8 cellular contexts compared by ENCODE assay signal in genomic region chr5:150410524-150411244, GRCh38. TPM values are rescaled to one million over a fixed set of nuclear protein-coding genes. Genes with fewer than 3 reads are reported as not detected.
DNase-seq lines count a peak whose midpoint lies in the region; ATAC-seq, FAIRE-seq and TF ChIP-seq lines count a peak whose summit lies in the region.

No MANE protein-coding gene starts in this region.

- in situ Hi-C loops in Caki2 (cut with HindIII; ENCODE audit: low pct_unique_long_range_greater_than_20kb, low sequenced_read_pairs) = no loop called here

- peaks cover 78% of the 10 kb centered on the region for H3K79me2 ChIP-seq in OCI-LY3 (ENCODE audit: low read length)

- peak overlapping the region; percentile 100 for H3K27ac ChIP-seq in OCI-LY3 (ENCODE audit: low read length)
- H3K27ac ChIP-seq in neutrophil = peak overlapping the region; percentile 96

- no peak for TF ChIP-seq CTCF in OCI-LY3 (IDR thresholded peaks at IDR 0.05; ENCODE audit: low read depth, low read length)
- no peak for TF ChIP-seq CTCF in neutrophil (IDR thresholded peaks at IDR 0.05)

- peaks cover 64% of the 10 kb centered on the region for H4K20me1 ChIP-seq in OCI-LY3 (ENCODE audit: insufficient read depth, low read length)

- FAIRE-seq in HTR-8/SVneo (lab: Jason Lieb, UNC) (no peak), frontal cortex (lab: Jason Lieb, UNC) (peak; percentile 36)

- H3K9ac ChIP-seq in OCI-LY3 (ENCODE audit: low read length) = peak overlapping the region; percentile 100

- H3K4me3 ChIP-seq in OCI-LY3 (ENCODE audit: low read length) = peak overlapping the region; percentile 100
- peak overlapping the region; percentile 78 to 95 for H3K4me3 ChIP-seq in neutrophil (ENCODE audit: low read depth in 1 of 2, low read length in 1 of 2)

- peak overlapping the region; percentile 100 for H3K4me2 ChIP-seq in OCI-LY3 (ENCODE audit: low read length)

- H3K9me3 ChIP-seq in OCI-LY3 (ENCODE audit: insufficient read depth, low read length) (no peaks in the 10 kb centered on the region), neutrophil (no peaks in the 10 kb centered on the region)

- DNase-seq in Caki2 (ENCODE audit: low read depth) (peak; percentile 69), HTR-8/SVneo (ENCODE audit: insufficient read length, low spot score) (peak; percentile 77), frontal cortex (ENCODE audit: low spot score in 2 of 2) (peak; percentile 59 to 81)
- DNase-seq in activated naive CD4-positive, alpha-beta T cell treated with Interleukin-2 at 50 U/mL for 16 hours = peak; percentile 50

- H2AFZ ChIP-seq in OCI-LY3 (ENCODE audit: low read depth, low read length) = no peak overlapping the region

- ATAC-seq in HG03439 (IDR thresholded peaks at IDR 0.05; ENCODE audit: unreplicated experiment) (no peak), GM18520 (IDR thresholded peaks at IDR 0.05; ENCODE audit: unreplicated experiment) (no peak)

- H3K4me1 ChIP-seq in OCI-LY3 (ENCODE audit: low read length) (peaks cover 45% of the 10 kb centered on the region), neutrophil (ENCODE audit: control insufficient read depth in 1 of 2, insufficient read depth in 1 of 2, low read depth in 1 of 2, low read length in 1 of 2) (peaks cover 37 to 38% of the 10 kb centered on the region in 2 experiments)

- H3K27me3 ChIP-seq in OCI-LY3 (ENCODE audit: low read depth, low read length) (no peaks in the 10 kb centered on the region), neutrophil (no peaks in the 10 kb centered on the region)

- H3K36me3 ChIP-seq in OCI-LY3 (replicated peaks; ENCODE audit: low read depth, low read length) (peaks cover 58% of the 10 kb centered on the region), neutrophil (peaks cover 18% of the 10 kb centered on the region)

RNA-seq across cellular contexts. Expression of gene CD74, which starts 2.0 kb away (rescaled TPM):
- total RNA-seq in Caki2 (2014; rRNA removed; shearing (Covaris generic); ENCODE audit: low replicate concordance) = 29.4 and 30.7 TPM in 2 replicates
- total RNA-seq in frontal cortex = 3.3 TPM

RNA-seq across cellular contexts. Expression of gene RPS14, which starts 38.9 kb away (rescaled TPM):
- 3,085 and 3,454 TPM in 2 replicates for total RNA-seq in Caki2 (2014; rRNA removed; shearing (Covaris generic); ENCODE audit: low replicate concordance)
- 3,224 TPM for total RNA-seq in frontal cortex

RNA-seq across cellular contexts. Expression of gene TCOF1, which starts 53.2 kb away (rescaled TPM):
- total RNA-seq in Caki2 (2014; rRNA removed; shearing (Covaris generic); ENCODE audit: low replicate concordance) = 46.0 and 53.1 TPM in 2 replicates
- 9.4 TPM for total RNA-seq in frontal cortex
